Comparison of ENCODE assay signal across 8 cellular contexts in the genomic region with DNA sequence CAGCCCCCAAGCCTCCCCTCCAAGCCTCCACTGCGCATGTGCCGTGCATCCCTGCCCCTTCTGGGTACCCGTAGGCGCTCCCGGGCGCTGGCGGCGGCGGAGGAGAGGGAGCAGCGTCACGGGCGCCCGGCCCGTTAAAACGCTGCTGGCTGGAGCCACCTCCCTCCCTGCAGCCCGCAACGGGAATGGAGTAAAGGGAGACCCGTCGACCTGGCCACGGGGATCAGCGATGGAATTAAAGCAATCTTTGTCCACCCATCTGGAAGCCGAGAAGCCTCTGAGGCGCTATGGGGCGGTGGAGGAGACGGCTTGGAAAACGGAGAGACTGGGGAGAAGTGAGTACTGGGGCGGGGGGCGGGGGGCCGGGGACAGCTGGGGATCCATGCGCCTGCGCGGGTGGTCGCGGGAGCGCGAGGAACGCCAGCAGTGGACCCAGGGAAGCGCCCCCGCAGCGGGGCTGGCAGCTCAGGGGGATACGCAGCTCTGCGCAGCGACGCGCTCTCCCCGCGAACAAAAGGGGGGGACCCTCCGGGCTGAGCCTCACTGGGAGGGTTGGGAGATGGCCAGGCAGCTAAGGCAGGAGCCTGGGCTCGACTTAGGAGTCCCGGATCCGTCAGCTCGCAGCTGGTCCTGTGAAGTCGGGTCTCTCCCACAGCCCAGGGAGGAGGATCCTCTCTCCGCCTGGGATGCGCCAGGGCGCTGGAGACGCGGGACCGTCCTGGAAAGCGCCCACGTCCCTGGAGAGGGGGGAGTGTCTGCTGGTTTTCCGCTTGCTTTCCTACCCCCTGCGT. TPM values are rescaled to one million over a fixed set of nuclear protein-coding genes. Genes with fewer than 3 reads are reported as not detected.
DNase-seq lines count a peak whose midpoint lies in the region; ATAC-seq and TF ChIP-seq lines count a peak whose summit lies in the region.

BMERB1 (plus strand) TSS at position 164 of the 791 bp plus-strand sequence; CDS start at position 230, 66 bp downstream.

- H3K36me3 ChIP-seq in IMR-90 (ENCODE audit: control insufficient read depth, insufficient read depth, low read length), result no peaks in the 10 kb centered on the region

- peak; percentile 59 for TF ChIP-seq POLR2A in IMR-90 (IDR thresholded peaks at IDR 0.05; ENCODE audit: low read depth, low read length)

- peak within 1 kb of the TSS; percentile 84; the same call in 1 of the 2 replicates for H3K23ac ChIP-seq in IMR-90 (ENCODE audit: low read depth, low read length)

- H4K5ac ChIP-seq in IMR-90 (ENCODE audit: low read depth, low read length), result peak within 1 kb of the TSS; percentile 94

- H3K4me1 ChIP-seq in IMR-90 (ENCODE audit: control insufficient read depth, insufficient read depth, low read length), result peaks cover 7% of the 10 kb centered on the region

- H3K56ac ChIP-seq in IMR-90 (ENCODE audit: extremely low read depth, insufficient read depth, low read length), result peak within 1 kb of the TSS; percentile 56

- H3K79me1 ChIP-seq in IMR-90 (ENCODE audit: low read depth in 1 of 2, low read length in 2 of 2), result peaks cover 8 to 41% of the 10 kb centered on the region in 2 experiments

- peak within 1 kb of the TSS; percentile 59; the same call in 1 of the 2 replicates for H4K91ac ChIP-seq in IMR-90 (ENCODE audit: insufficient read depth, low read depth, low read length)

- H3K14ac ChIP-seq in IMR-90 (replicated peaks; ENCODE audit: low read depth, low read length), result peak within 1 kb of the TSS; percentile 91

- CTCF ChIA-PET in IMR-90 (lab: Yijun Ruan, JAX), result no interaction called here

- H3K27ac ChIP-seq in IMR-90 (ENCODE audit: insufficient read depth, low read length) (peak within 1 kb of the TSS; percentile 92), skin epidermis (peak within 1 kb of the TSS in 20 of 21 experiments; percentile 14 to 90 (median 66))

- peaks cover 15% of the 10 kb centered on the region for H3K27me3 Mint-ChIP-seq in activated CD4-positive, alpha-beta T cell treated with anti-CD3 and anti-CD28 coated beads, Interleukin-2, amount 10 ng/mL, durations not matched to agents 24 days and 14 days

- in situ Hi-C loops in IMR-90 (cut with MboI; ENCODE audit: low sequenced_read_pairs), result loop anchor here (10.0 kb wide), 1 partner anchor 70 kb away; no protein-coding TSS in a partner anchor
- in situ Hi-C loops in KBM-7 (cut with MboI; ENCODE audit: low pct_unique_long_range_greater_than_20kb, low sequenced_read_pairs), result no loop called here

- peak within 1 kb of the TSS; percentile 96 for H3K9ac ChIP-seq in IMR-90 (ENCODE audit: low read depth, low read length)

- H3K9me1 ChIP-seq in IMR-90 (ENCODE audit: insufficient read depth, low read length), result no peaks in the 10 kb centered on the region

- no peak for DNase-seq in AG09309 (ENCODE audit: low read depth)
- peak; percentile 71 for DNase-seq in IMR-90
- DNase-seq in activated CD4-positive, alpha-beta T cell treated with anti-CD3 and anti-CD28 coated beads, Interleukin-2, amount 10 ng/mL, durations not matched to agents 24 days and 14 days, result peak; percentile 85
- DNase-seq in cerebellar cortex (ENCODE audit: low spot score), result peak; percentile 80
- DNase-seq in iris pigment epithelial cell (ENCODE audit: low read depth), result peak; percentile 78
- DNase-seq in KBM-7, result no peak

- peaks cover 24% of the 10 kb centered on the region for H4K20me1 ChIP-seq in IMR-90 (ENCODE audit: insufficient read depth, low read length)

- dilution Hi-C loops in IMR-90 (cut with HindIII; ENCODE audit: low sequenced_read_pairs, unreplicated experiment), result no loop called here

- H2BK120ac ChIP-seq in IMR-90 (ENCODE audit: low read depth, low read length), result peak within 1 kb of the TSS; percentile 85; the same call in 1 of the 2 replicates

- intact Hi-C loops in IMR-90 (cut with micrococcal nuclease), result loop anchor here (2.0 kb wide), 1 partner anchor 116 kb away; no protein-coding TSS in a partner anchor
- intact Hi-C loops in activated CD4-positive, alpha-beta T cell treated with anti-CD3 and anti-CD28 coated beads, Interleukin-2, amount 10 ng/mL, durations not matched to agents 24 days and 14 days (cut with micrococcal nuclease), result no loop called here

- peak within 1 kb of the TSS; percentile 56; the same call in 1 of the 2 replicates for H3K18ac ChIP-seq in IMR-90 (ENCODE audit: low read depth, low read length)

- peaks cover 14% of the 10 kb centered on the region for H3K4me1 Mint-ChIP-seq in activated CD4-positive, alpha-beta T cell treated with anti-CD3 and anti-CD28 coated beads, Interleukin-2, amount 10 ng/mL, durations not matched to agents 24 days and 14 days

- TF ChIP-seq RAD21 in IMR-90 (IDR thresholded peaks at IDR 0.05; ENCODE audit: low read length), result peak; percentile 21; the same call in 1 of the 2 replicates

- peak within 1 kb of the TSS; percentile 89 for H2AFZ ChIP-seq in IMR-90 (replicated peaks; ENCODE audit: low read length, poor library complexity)

- peak within 1 kb of the TSS; percentile 65 for H3K27ac Mint-ChIP-seq in activated CD4-positive, alpha-beta T cell treated with anti-CD3 and anti-CD28 coated beads, Interleukin-2, amount 10 ng/mL, durations not matched to agents 24 days and 14 days

- no CpG with 5 or more reads among the region's 63 CpGs for WGBS in IMR-90 (ENCODE audit: extremely low coverage in 2 of 2, insufficient read length in 1 of 2), 2 experiments

- H3K9me3 Mint-ChIP-seq in activated CD4-positive, alpha-beta T cell treated with anti-CD3 and anti-CD28 coated beads, Interleukin-2, amount 10 ng/mL, durations not matched to agents 24 days and 14 days, result no peaks in the 10 kb centered on the region

- peak within 1 kb of the TSS; percentile 90 for H3K4me3 Mint-ChIP-seq in activated CD4-positive, alpha-beta T cell treated with anti-CD3 and anti-CD28 coated beads, Interleukin-2, amount 10 ng/mL, durations not matched to agents 24 days and 14 days

- peak; percentile 95 for ATAC-seq in IMR-90 (ENCODE audit: low read depth)
- no peak for ATAC-seq in HG02610 (IDR thresholded peaks at IDR 0.05; ENCODE audit: unreplicated experiment)

- peak within 1 kb of the TSS; percentile 53 for H2BK5ac ChIP-seq in IMR-90 (ENCODE audit: low read depth, low read length, poor library complexity, severe bottlenecking)

- no peak within 1 kb of the TSS for H2BK20ac ChIP-seq in IMR-90 (ENCODE audit: low read depth, low read length)

- H2AK9ac ChIP-seq in IMR-90 (replicated peaks; ENCODE audit: low read depth, low read length, poor library complexity), result peak within 1 kb of the TSS; percentile 92

- H4K8ac ChIP-seq in IMR-90 (ENCODE audit: low read depth in 2 of 2, low read length in 2 of 2), result peak within 1 kb of the TSS; percentile 90 to 94

- H3K4ac ChIP-seq in IMR-90 (ENCODE audit: low read depth, low read length), result peak within 1 kb of the TSS; percentile 71

- POLR2A ChIA-PET in IMR-90 (lab: Charles Lee; ENCODE audit: unreplicated experiment), result no interaction called here

- peak within 1 kb of the TSS; percentile 36; the same call in 1 of the 3 replicates for H2BK15ac ChIP-seq in IMR-90 (ENCODE audit: low read depth, low read length)

- no peaks in the 10 kb centered on the region for H3K36me3 Mint-ChIP-seq in activated CD4-positive, alpha-beta T cell treated with anti-CD3 and anti-CD28 coated beads, Interleukin-2, amount 10 ng/mL, durations not matched to agents 24 days and 14 days (ENCODE audit: low read depth)

- H3K4me3 ChIP-seq in AG09309 (ENCODE audit: control insufficient read depth, low read depth, low read length) (peak within 1 kb of the TSS; percentile 86), IMR-90 (ENCODE audit: insufficient read depth, low read depth, low read length) (peak within 1 kb of the TSS; percentile 71), skin epidermis (peak within 1 kb of the TSS; percentile 46 to 76 (median 63))

- TF ChIP-seq CTCF in AG09309 (IDR thresholded peaks at IDR 0.05; ENCODE audit: control insufficient read depth, insufficient read depth, low read depth, low read length, missing control alignments) (no peak), IMR-90 (conservative IDR thresholded peaks at IDR 0.05; ENCODE audit: low read depth, low read length) (no peak)

- no TSS peak for BruUV-seq in IMR-90 (replicated peaks; lab: Mats Ljungman, UMichigan)

- peak within 1 kb of the TSS; percentile 86 for H3K4me2 ChIP-seq in IMR-90 (ENCODE audit: low read depth, low read length)

- H3K9me3 ChIP-seq in IMR-90 (ENCODE audit: control insufficient read depth, insufficient read depth, low read length), result no peaks in the 10 kb centered on the region

- no peaks in the 10 kb centered on the region for H3K27me3 ChIP-seq in IMR-90 (ENCODE audit: control insufficient read depth, insufficient read depth, low read length)

- peak within 1 kb of the TSS; percentile 7; the same call in 1 of the 2 replicates for H2AK5ac ChIP-seq in IMR-90 (ENCODE audit: low read depth, low read length)

TF ChIP-seq in IMR-90, 13 proteins besides CTCF, POLR2A, EP300 and RAD21 (continues in another document):
- TF ChIP-seq NFE2L2 (IDR thresholded peaks at IDR 0.05; ENCODE audit: low read depth, low read length) (no peak), FOS (IDR thresholded peaks at IDR 0.05; ENCODE audit: low read depth, low read length) (no peak), MAFK (IDR thresholded peaks at IDR 0.05; ENCODE audit: low read depth, low read length) (no peak), RCOR1 (IDR thresholded peaks at IDR 0.05; ENCODE audit: insufficient replicate concordance, low read length) (peak; percentile 81), RFX5 (IDR thresholded peaks at IDR 0.05; ENCODE audit: low read depth, low read length) (no peak), SMC3 (IDR thresholded peaks at IDR 0.05; ENCODE audit: low read depth, low read length) (0 out of 2 replicates have a peak, but pooled peaks have one; percentile 5), BHLHE40 (IDR thresholded peaks at IDR 0.05; ENCODE audit: low read depth, low read length) (peak; percentile 47), MAZ (IDR thresholded peaks at IDR 0.05; ENCODE audit: borderline replicate concordance, low read depth, low read length) (peak; percentile 72; the same call in 1 of the 2 replicates), CHD1 (IDR thresholded peaks at IDR 0.05; ENCODE audit: low read depth, low read length) (no peak), MXI1 (IDR thresholded peaks at IDR 0.05; ENCODE audit: borderline replicate concordance, low read depth, low read length) (no peak), CEBPB (IDR thresholded peaks at IDR 0.05; ENCODE audit: low read depth, low read length) (no peak)

RNA-seq across cellular contexts. Expression of gene BMERB1, which starts in this region (rescaled TPM):
- 22.5 and 22.6 TPM in 2 replicates for total RNA-seq in IMR-90 (2012; rRNA removed)
- 31.2 and 32.9 TPM in 2 replicates for polyA plus RNA-seq in IMR-90 (2012; rRNA removed)
- 21.4 and 35.3 TPM in 2 replicates for polyA plus RNA-seq in IMR-90 (2012; cell fraction: cytosol; rRNA removed)
- polyA plus RNA-seq in IMR-90 (2012; cell fraction: nucleus; rRNA removed; ENCODE audit: low replicate concordance), result 27.4 and 30.5 TPM in 2 replicates
- 15.5 and 17.0 TPM in 2 replicates for total RNA-seq in activated CD4-positive, alpha-beta T cell treated with anti-CD3 and anti-CD28 coated beads, Interleukin-2, amount 10 ng/mL, durations not matched to agents 24 days and 14 days

Comparison
In these comparisons a context has a peak if more than half of its experiments do, and no peak if none do; other contexts are left out.
1. DNase-seq: peak in IMR-90 (single experiment), activated CD4-positive, alpha-beta T cell treated with anti-CD3 and anti-CD28 coated beads, Interleukin-2, amount 10 ng/mL, durations not matched to agents 24 days and 14 days (single experiment), cerebellar cortex (single experiment) and iris pigment epithelial cell (single experiment); none in AG09309 (single experiment) and KBM-7 (single experiment).
2. Peak in every context shown above with its lines, with median percentiles within 50 percentile points of each other: H3K4me3 ChIP-seq.